ENCODE assay signal across 1 cellular context in the genomic region with DNA sequence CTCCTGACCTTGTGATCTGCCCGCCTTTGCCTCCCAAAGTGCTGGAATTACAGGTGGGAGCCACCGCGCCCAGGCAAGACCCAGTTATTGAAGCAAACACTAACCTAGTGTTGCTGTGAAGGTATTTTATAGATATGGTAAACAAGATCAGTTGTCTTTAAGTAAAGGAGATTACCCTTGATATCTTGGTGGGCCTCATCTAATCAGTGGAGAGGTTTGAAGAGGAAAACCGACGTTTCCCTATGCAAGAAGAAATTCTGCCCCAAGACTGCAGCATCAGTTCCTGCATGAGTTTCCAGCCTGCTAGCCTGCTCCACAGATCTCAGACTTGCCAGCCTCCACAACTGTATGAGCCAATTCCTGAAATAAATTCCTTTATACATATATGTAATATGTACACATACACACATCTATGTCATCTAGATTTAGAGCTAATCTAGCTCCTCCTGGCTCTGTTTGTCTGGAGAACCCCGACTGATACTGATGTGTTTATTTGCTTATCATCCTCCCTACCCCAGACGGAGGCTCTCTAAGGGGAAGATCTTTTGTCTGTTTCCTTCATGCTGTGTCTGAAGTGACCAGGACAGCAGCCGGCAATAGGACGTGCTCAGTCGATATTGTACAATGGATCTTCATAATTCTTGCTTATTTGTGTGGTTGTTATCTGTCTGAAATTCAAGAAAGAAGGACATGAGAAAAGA.
TF ChIP-seq lines count a peak whose summit lies in the region.

No MANE protein-coding gene starts in this region.

TF ChIP-seq in GM12878, 131 proteins besides CTCF, POLR2A, EP300 and RAD21 (continued from another document):
- TF ChIP-seq NR2F1 (conservative IDR thresholded peaks at IDR 0.05) (no peak), RBBP5 (conservative IDR thresholded peaks at IDR 0.05) (no peak)
